8 cellular contexts compared by ENCODE assay signal in the genomic region with DNA sequence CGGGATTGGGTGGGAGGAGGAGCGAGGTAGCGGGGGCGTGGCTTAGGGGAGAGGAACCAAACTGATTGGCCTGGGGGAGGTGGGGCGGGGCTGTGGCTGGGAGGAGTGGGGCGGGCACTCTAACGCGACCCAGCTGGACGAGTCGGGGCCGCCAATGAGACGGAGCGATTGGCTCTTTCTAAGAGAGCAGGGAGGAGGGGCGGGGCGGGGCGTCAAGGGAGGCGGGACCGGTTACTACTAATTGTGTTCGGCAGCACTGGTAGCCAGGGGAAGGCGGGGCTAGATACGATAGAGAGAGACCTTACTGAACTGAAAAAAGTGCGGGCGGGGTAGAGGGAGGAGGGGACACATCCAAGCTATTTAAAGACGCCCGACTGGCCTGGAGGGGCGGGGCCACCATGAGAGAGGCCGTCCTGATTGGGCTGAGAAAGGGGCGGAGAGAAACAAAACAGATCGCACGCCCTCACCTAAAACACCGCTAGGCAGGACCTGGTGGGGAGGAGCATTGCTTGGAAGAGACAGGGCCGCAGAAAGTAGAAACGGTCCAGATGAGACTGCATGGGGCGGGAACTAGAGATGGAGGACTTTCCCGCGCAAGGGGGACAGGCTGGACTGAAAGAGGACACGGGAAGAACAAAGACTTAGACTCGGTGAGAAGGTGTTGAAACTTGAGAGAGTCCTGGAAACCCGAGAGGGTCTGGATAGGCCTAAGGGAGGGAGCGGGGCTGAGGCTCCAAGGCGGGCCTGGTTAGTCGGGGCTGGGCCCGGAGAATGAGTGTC. TPM values are rescaled to one million over a fixed set of nuclear protein-coding genes. Genes with fewer than 3 reads are reported as not detected.
A peak's percentile ranks its signal among the peaks of the same experiment; 100 is the strongest.
DNase-seq lines count a peak whose midpoint lies in the region; ATAC-seq and TF ChIP-seq lines count a peak whose summit lies in the region.

Gene KCNC3, minus strand, starts transcription at position 232 of the 780 bp plus-strand sequence. CDS start 295 bp downstream, outside the sequence.

- intact Hi-C loops in CD4-positive, alpha-beta memory T cell (cut with micrococcal nuclease): no loop called here

- H3K4me3 Mint-ChIP-seq in CD4-positive, alpha-beta memory T cell: peak within 1 kb of the TSS; percentile 80 to 89 (median 84)
- H3K4me3 Mint-ChIP-seq in activated T-helper 17 cell treated with anti-CD3 and anti-CD28 coated beads, Interleukin-2, amount 50 U/mL, for 72 hours: peak within 1 kb of the TSS; percentile 82
- H3K4me3 Mint-ChIP-seq in naive thymus-derived CD8-positive, alpha-beta T cell: peak within 1 kb of the TSS; percentile 64 to 91 (median 79)
- H3K4me3 Mint-ChIP-seq in stimulated activated memory B cell treated with anti-CD40 and anti-IgM and Interleukin-4, amounts not matched to agents 10 μg/mL and 1 μg/mL and 100 μg/mL, for 72 hours: peak within 1 kb of the TSS; percentile 85

- peaks cover 71% of the 10 kb centered on the region for H3K4me1 ChIP-seq in CD4-positive, alpha-beta memory T cell (ENCODE audit: insufficient read depth, low read length)

- H3K36me3 Mint-ChIP-seq in CD4-positive, alpha-beta memory T cell: peaks cover 5 to 6% of the 10 kb centered on the region in 2 donors
- H3K36me3 Mint-ChIP-seq in activated T-helper 17 cell treated with anti-CD3 and anti-CD28 coated beads, Interleukin-2, amount 50 U/mL, for 72 hours (ENCODE audit: low read depth): peaks cover 39% of the 10 kb centered on the region
- peaks cover 2 to 12% (median 6%) of the 10 kb centered on the region in 3 donors for H3K36me3 Mint-ChIP-seq in naive thymus-derived CD8-positive, alpha-beta T cell
- peaks cover 25% of the 10 kb centered on the region for H3K36me3 Mint-ChIP-seq in stimulated activated memory B cell treated with anti-CD40 and anti-IgM and Interleukin-4, amounts not matched to agents 10 μg/mL and 1 μg/mL and 100 μg/mL, for 72 hours

- DNase-seq in CD4-positive, alpha-beta memory T cell: peak; percentile 77 to 98 (median 90)
- DNase-seq in HUDEP-2 (lab: John Stamatoyannopoulos, UW; ENCODE audit: unreplicated experiment in 76 of 76) (peak in 64 of 76 experiments; percentile 17 to 99 (median 89)), OCI-M2 (lab: John Stamatoyannopoulos, UW; ENCODE audit: unreplicated experiment) (peak; percentile 97), fibroblast of mammary gland (ENCODE audit: low read depth) (peak; percentile 95)
- peak in 9 of 10 donors; percentile 27 to 87 (median 80) for DNase-seq in naive thymus-derived CD8-positive, alpha-beta T cell

- TF ChIP-seq CTCF in fibroblast of mammary gland (conservative IDR thresholded peaks at IDR 0.05; ENCODE audit: control insufficient read depth, insufficient read depth, low read depth, low read length): no peak

- peak within 1 kb of the TSS; percentile 36 to 43 for H3K4me3 ChIP-seq in CD4-positive, alpha-beta memory T cell (ENCODE audit: low read length in 2 of 2)
- peak within 1 kb of the TSS; percentile 32 for H3K4me3 ChIP-seq in fibroblast of mammary gland (ENCODE audit: control insufficient read depth, low read depth, low read length)

- CTCF ChIA-PET in CD4-positive, alpha-beta memory T cell (lab: Charles Lee; ENCODE audit: partially characterized antibody): interaction anchor here (0.6 kb wide), 1 partner anchor 28 kb away, joined by 4 read pairs; no protein-coding TSS in a partner anchor

- H3K36me3 ChIP-seq in CD4-positive, alpha-beta memory T cell (ENCODE audit: insufficient read depth, low read length): no peaks in the 10 kb centered on the region

- peaks cover 23 to 50% of the 10 kb centered on the region in 2 donors for H3K27me3 Mint-ChIP-seq in CD4-positive, alpha-beta memory T cell
- peaks cover 38% of the 10 kb centered on the region for H3K27me3 Mint-ChIP-seq in activated T-helper 17 cell treated with anti-CD3 and anti-CD28 coated beads, Interleukin-2, amount 50 U/mL, for 72 hours
- H3K27me3 Mint-ChIP-seq in naive thymus-derived CD8-positive, alpha-beta T cell: peaks cover 17 to 76% (median 56%) of the 10 kb centered on the region in 5 donors
- peaks cover 14% of the 10 kb centered on the region for H3K27me3 Mint-ChIP-seq in stimulated activated memory B cell treated with anti-CD40 and anti-IgM and Interleukin-4, amounts not matched to agents 10 μg/mL and 1 μg/mL and 100 μg/mL, for 72 hours

- H3K4me1 Mint-ChIP-seq in CD4-positive, alpha-beta memory T cell: peaks cover 37 to 79% (median 60%) of the 10 kb centered on the region in 4 donors
- peaks cover 48% of the 10 kb centered on the region for H3K4me1 Mint-ChIP-seq in activated T-helper 17 cell treated with anti-CD3 and anti-CD28 coated beads, Interleukin-2, amount 50 U/mL, for 72 hours
- H3K4me1 Mint-ChIP-seq in naive thymus-derived CD8-positive, alpha-beta T cell: peaks cover 35 to 76% (median 64%) of the 10 kb centered on the region in 4 donors
- peaks cover 84% of the 10 kb centered on the region for H3K4me1 Mint-ChIP-seq in stimulated activated memory B cell treated with anti-CD40 and anti-IgM and Interleukin-4, amounts not matched to agents 10 μg/mL and 1 μg/mL and 100 μg/mL, for 72 hours

- H3K9me3 ChIP-seq in CD4-positive, alpha-beta memory T cell (ENCODE audit: control insufficient read depth in 1 of 2, low read length in 2 of 2): no peaks in the 10 kb centered on the region

- H3K27ac ChIP-seq in CD4-positive, alpha-beta memory T cell (ENCODE audit: low read depth, low read length): no peak within 1 kb of the TSS

- peak; percentile 34 for ATAC-seq in GM19463 (IDR thresholded peaks at IDR 0.05; ENCODE audit: unreplicated experiment)
- peak; percentile 75 for ATAC-seq in activated T-helper 17 cell treated with anti-CD3 and anti-CD28 coated beads, Interleukin-2, amount 50 U/mL, for 72 hours (replicated peaks)
- ATAC-seq in naive thymus-derived CD8-positive, alpha-beta T cell: peak; percentile 20 to 43
- ATAC-seq in stimulated activated memory B cell treated with anti-CD40 and anti-IgM and Interleukin-4, amounts not matched to agents 10 μg/mL and 1 μg/mL and 100 μg/mL, for 72 hours: peak; percentile 79

- peak within 1 kb of the TSS; percentile 83 to 97 (median 93) for H3K27ac Mint-ChIP-seq in CD4-positive, alpha-beta memory T cell
- peak within 1 kb of the TSS; percentile 78 for H3K27ac Mint-ChIP-seq in activated T-helper 17 cell treated with anti-CD3 and anti-CD28 coated beads, Interleukin-2, amount 50 U/mL, for 72 hours
- H3K27ac Mint-ChIP-seq in naive thymus-derived CD8-positive, alpha-beta T cell: peak within 1 kb of the TSS in 9 of 10 donors; percentile 54 to 91 (median 78)
- peak within 1 kb of the TSS; percentile 88 for H3K27ac Mint-ChIP-seq in stimulated activated memory B cell treated with anti-CD40 and anti-IgM and Interleukin-4, amounts not matched to agents 10 μg/mL and 1 μg/mL and 100 μg/mL, for 72 hours

- POLR2A ChIA-PET in CD4-positive, alpha-beta memory T cell (lab: Charles Lee; ENCODE audit: partially characterized antibody): interaction anchor here (0.6 to 1.5 kb wide), 3 partner anchors 18 to 182 kb away, joined by 3 to 4 read pairs (median 3); partner anchors contain the start of gene JOSD2
- POLR2A ChIA-PET in naive thymus-derived CD8-positive, alpha-beta T cell (lab: Charles Lee): no interaction called here

- peaks cover 0 to 29% (median 14%) of the 10 kb centered on the region in 8 donors for H3K9me3 Mint-ChIP-seq in CD4-positive, alpha-beta memory T cell
- H3K9me3 Mint-ChIP-seq in activated T-helper 17 cell treated with anti-CD3 and anti-CD28 coated beads, Interleukin-2, amount 50 U/mL, for 72 hours: no peaks in the 10 kb centered on the region
- H3K9me3 Mint-ChIP-seq in naive thymus-derived CD8-positive, alpha-beta T cell: peaks cover 0 to 26% (median 7%) of the 10 kb centered on the region in 9 donors
- no peaks in the 10 kb centered on the region for H3K9me3 Mint-ChIP-seq in stimulated activated memory B cell treated with anti-CD40 and anti-IgM and Interleukin-4, amounts not matched to agents 10 μg/mL and 1 μg/mL and 100 μg/mL, for 72 hours

- H3K27me3 ChIP-seq in CD4-positive, alpha-beta memory T cell (ENCODE audit: insufficient read depth, low read length): peaks cover 37% of the 10 kb centered on the region

RNA-seq across cellular contexts. Expression of gene KCNC3, which starts in this region (rescaled TPM):
- total RNA-seq in CD4-positive, alpha-beta memory T cell: 1 to 10 TPM; 1.6 to 1.7 TPM
- polyA plus RNA-seq in CD4-positive, alpha-beta memory T cell: not detected
- 10 to 100 TPM; 12.8 to 18.8 TPM for total RNA-seq in activated T-helper 17 cell treated with anti-CD3 and anti-CD28 coated beads, Interleukin-2, amount 50 U/mL, for 72 hours
- total RNA-seq in naive thymus-derived CD8-positive, alpha-beta T cell: under 1 TPM; 0.73 to 0.80 TPM
- polyA plus RNA-seq in naive thymus-derived CD8-positive, alpha-beta T cell: not detected

Comparison
In these comparisons a context has a peak if more than half of its experiments do, and no peak if none do; other contexts are left out.
1. RNA of gene KCNC3 (total RNA-seq): 12.8 to 18.8 TPM in activated T-helper 17 cell treated with anti-CD3 and anti-CD28 coated beads, Interleukin-2, amount 50 U/mL, for 72 hours; 1.6 to 1.7 TPM in CD4-positive, alpha-beta memory T cell and 0.73 to 0.80 TPM in naive thymus-derived CD8-positive, alpha-beta T cell; every median in the first group is over 4 times any median in the second.
2. Peak in DNase-seq and ATAC-seq in naive thymus-derived CD8-positive, alpha-beta T cell; RNA of the gene not detected or under 1 TPM.
3. Peak in every context shown above with its lines, with median percentiles within 50 percentile points of each other: DNase-seq, H3K27ac Mint-ChIP-seq, H3K4me3 Mint-ChIP-seq and ATAC-seq.